8 cellular contexts compared by ENCODE assay signal in the genomic region with DNA sequence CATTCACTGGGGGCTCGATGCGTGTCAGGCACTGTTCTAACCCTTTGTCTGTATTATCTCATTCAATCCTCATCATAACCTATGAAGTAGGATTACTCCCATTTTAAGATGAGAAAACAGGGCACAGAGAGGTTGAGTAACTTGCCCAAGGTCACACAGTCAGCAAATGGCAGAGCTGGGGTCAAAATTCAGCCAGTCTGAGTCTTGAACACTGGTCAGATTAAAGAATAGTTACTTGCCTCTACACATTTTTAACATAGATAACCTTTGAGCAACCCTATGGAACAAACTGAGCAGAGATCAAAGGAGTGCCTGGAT.
"Had no signal": no experiment of that assay in that cellular context is flagged by ENCODE, and none has a peak within 500 bp of the region (broad histone marks: within the 10 kb centered on the region; RNA-seq: fewer than 3 reads in every experiment).

No MANE protein-coding gene starts in this region.

- ATAC-seq: GM12878 had no signal

- FAIRE-seq: G401.6, GM12878, GM12891, GM12892, GM18507, GM19239 had no signal

- H3K4me3 ChIP-seq: GM12878 had no signal

- DNase-seq: GDM1, GF-D8 had no signal
